In genomic region chr10:50739618-50740350, GRCh38 we compare ENCODE assay signal across 8 cellular contexts. TPM values are rescaled to one million over a fixed set of nuclear protein-coding genes. Genes with fewer than 3 reads are reported as not detected.
A peak's percentile ranks its signal among the peaks of the same experiment; 100 is the strongest.
DNase-seq lines count a peak whose midpoint lies in the region; ATAC-seq and TF ChIP-seq lines count a peak whose summit lies in the region.

TSS of gene ASAH2B (plus strand) at chr10:50739936. CDS start at chr10:50745131, 5,195 bp downstream.

- no peak for TF ChIP-seq CTCF in Caco-2 (IDR thresholded peaks at IDR 0.05; ENCODE audit: insufficient read depth in 1 of 2, low read depth in 1 of 2, low read length in 1 of 2, severe bottlenecking in 1 of 2, unreplicated experiment in 1 of 2)
- TF ChIP-seq CTCF in RWPE1 (conservative IDR thresholded peaks at IDR 0.05; ENCODE audit: low read depth): no peak
- no peak for TF ChIP-seq CTCF in foreskin keratinocyte (conservative IDR thresholded peaks at IDR 0.05)
- TF ChIP-seq CTCF in neural progenitor cell (IDR thresholded peaks at IDR 0.05): no peak

- CTCF ChIA-PET in Caco-2 (lab: Charles Lee) (interaction anchor here (1.1 kb wide), 1 partner anchor 80 kb away, joined by 4 read pairs; no protein-coding TSS in a partner anchor), RWPE1 (lab: Yijun Ruan, JAX) (interaction anchor here (0.6 kb wide), 1 partner anchor 1749 kb away, joined by 3 read pairs; no protein-coding TSS in a partner anchor)

- no peaks in the 10 kb centered on the region for H3K27me3 ChIP-seq in Caco-2 (replicated peaks; ENCODE audit: control insufficient read depth, insufficient read depth, low read length)
- peaks cover 9% of the 10 kb centered on the region for H3K27me3 ChIP-seq in foreskin keratinocyte
- peaks cover 29% of the 10 kb centered on the region for H3K27me3 ChIP-seq in neural progenitor cell

- H3K27me3 Mint-ChIP-seq in Caco-2 (ENCODE audit: insufficient read depth, unreplicated experiment): peaks cover 6% of the 10 kb centered on the region
- no peaks in the 10 kb centered on the region for H3K27me3 Mint-ChIP-seq in neural progenitor cell (ENCODE audit: insufficient read depth, low read depth)
- no peaks in the 10 kb centered on the region for H3K27me3 Mint-ChIP-seq in stimulated activated naive CD8-positive, alpha-beta T cell treated with anti-CD3 and anti-CD28 coated beads, Interleukin-15, amount 100 ng/mL, for 72 hours

- peak within 1 kb of the TSS; percentile 74 for H3K4me2 ChIP-seq in neural progenitor cell

- H3K36me3 ChIP-seq in Caco-2 (ENCODE audit: control insufficient read depth, insufficient read depth, low read length) (no peaks in the 10 kb centered on the region), neural progenitor cell (no peaks in the 10 kb centered on the region)

- H3K27ac Mint-ChIP-seq in Caco-2 (ENCODE audit: unreplicated experiment): peak within 1 kb of the TSS; percentile 97
- peak within 1 kb of the TSS; percentile 94 for H3K27ac Mint-ChIP-seq in neural progenitor cell
- peak within 1 kb of the TSS; percentile 98 to 99 for H3K27ac Mint-ChIP-seq in stimulated activated naive CD8-positive, alpha-beta T cell treated with anti-CD3 and anti-CD28 coated beads, Interleukin-15, amount 100 ng/mL, for 72 hours

- peaks cover 12% of the 10 kb centered on the region for H3K79me2 ChIP-seq in neural progenitor cell (ENCODE audit: low read depth)

- no peaks in the 10 kb centered on the region for H3K9me3 Mint-ChIP-seq in Caco-2 (ENCODE audit: unreplicated experiment)
- no peaks in the 10 kb centered on the region for H3K9me3 Mint-ChIP-seq in neural progenitor cell
- no peaks in the 10 kb centered on the region for H3K9me3 Mint-ChIP-seq in stimulated activated naive CD8-positive, alpha-beta T cell treated with anti-CD3 and anti-CD28 coated beads, Interleukin-15, amount 100 ng/mL, for 72 hours

- H2AFZ ChIP-seq in neural progenitor cell (replicated peaks): peak within 1 kb of the TSS; percentile 98

- H3K4me3 ChIP-seq in Caco-2 (ENCODE audit: low read depth, low read length): peak within 1 kb of the TSS; percentile 88
- peak within 1 kb of the TSS; percentile 96 for H3K4me3 ChIP-seq in neural progenitor cell

- TSS peak; percentile 82 for BruUV-seq in Caco-2 (replicated peaks; lab: Mats Ljungman, UMichigan)

- H3K9me3 ChIP-seq in Caco-2 (no peaks in the 10 kb centered on the region), neural progenitor cell (ENCODE audit: low read depth) (no peaks in the 10 kb centered on the region)

- H3K4me1 ChIP-seq in Caco-2: 0 out of 2 replicates have a peak, but pooled peaks cover 6% of the 10 kb centered on the region
- peaks cover 5% of the 10 kb centered on the region for H3K4me1 ChIP-seq in foreskin keratinocyte
- H3K4me1 ChIP-seq in neural progenitor cell: peaks cover 8% of the 10 kb centered on the region

- H3K4me1 Mint-ChIP-seq in Caco-2 (ENCODE audit: low read depth, unreplicated experiment): peaks cover 7% of the 10 kb centered on the region
- H3K4me1 Mint-ChIP-seq in neural progenitor cell: peaks cover 12% of the 10 kb centered on the region
- peaks cover 26% of the 10 kb centered on the region for H3K4me1 Mint-ChIP-seq in stimulated activated naive CD8-positive, alpha-beta T cell treated with anti-CD3 and anti-CD28 coated beads, Interleukin-15, amount 100 ng/mL, for 72 hours

- peak within 1 kb of the TSS; percentile 84 for H3K27ac ChIP-seq in RWPE1
- peak within 1 kb of the TSS; percentile 58 for H3K27ac ChIP-seq in foreskin keratinocyte
- peak within 1 kb of the TSS; percentile 47 for H3K27ac ChIP-seq in neural progenitor cell

- no peaks in the 10 kb centered on the region for H4K20me1 ChIP-seq in neural progenitor cell (ENCODE audit: low read depth)

- H3K4me3 Mint-ChIP-seq in Caco-2 (ENCODE audit: unreplicated experiment): peak within 1 kb of the TSS; percentile 95
- peak within 1 kb of the TSS; percentile 96 for H3K4me3 Mint-ChIP-seq in neural progenitor cell
- peak within 1 kb of the TSS; percentile 98 to 99 for H3K4me3 Mint-ChIP-seq in stimulated activated naive CD8-positive, alpha-beta T cell treated with anti-CD3 and anti-CD28 coated beads, Interleukin-15, amount 100 ng/mL, for 72 hours

- intact Hi-C loops in Caco-2 (cut with micrococcal nuclease; ENCODE audit: unreplicated experiment): no loop called here

- peaks cover 9% of the 10 kb centered on the region for H3K36me3 Mint-ChIP-seq in Caco-2 (ENCODE audit: insufficient read depth, unreplicated experiment)
- H3K36me3 Mint-ChIP-seq in neural progenitor cell: no peaks in the 10 kb centered on the region

- peak within 1 kb of the TSS; percentile 52 for H3K9ac ChIP-seq in neural progenitor cell

- peak; percentile 68 for ATAC-seq in GM21367 (IDR thresholded peaks at IDR 0.05; ENCODE audit: unreplicated experiment)
- ATAC-seq in foreskin keratinocyte: peak; percentile 83
- peak; percentile 86 for ATAC-seq in stimulated activated naive CD8-positive, alpha-beta T cell treated with anti-CD3 and anti-CD28 coated beads, Interleukin-15, amount 100 ng/mL, for 72 hours

- DNase-seq in Caco-2 (peak; percentile 86 to 87), HT-29 (ENCODE audit: low spot score) (peak; percentile 86), RWPE1 (ENCODE audit: low spot score) (peak; percentile 53), activated gamma-delta T cell treated with Interleukin-2 at 50 U/mL for 16 hours (peak; percentile 70), foreskin keratinocyte (peak; percentile 73 to 84), neural progenitor cell (ENCODE audit: low spot score) (peak; percentile 82)
- DNase-seq in stimulated activated naive CD8-positive, alpha-beta T cell treated with anti-CD3 and anti-CD28 coated beads, Interleukin-15, amount 100 ng/mL, for 72 hours: peak; percentile 76 to 83

- POLR2A ChIA-PET in Caco-2 (lab: Charles Lee) (no interaction called here), RWPE1 (lab: Yijun Ruan, JAX; ENCODE audit: low non-redundant PET) (no interaction called here)

- H3F3A ChIP-seq in neural progenitor cell (ENCODE audit: low read depth): no peaks in the 10 kb centered on the region

RNA-seq across cellular contexts. Expression of gene ASAH2B, which starts in this region (rescaled TPM):
- total RNA-seq in Caco-2 (2022): 8.8 and 9.4 TPM in 2 replicates
- 3.7 and 9.3 TPM in 2 replicates for total RNA-seq in HT-29 (2014; rRNA removed; shearing (Covaris generic))
- total RNA-seq in foreskin keratinocyte: 4.1 and 5.5 TPM in 2 replicates
- polyA plus RNA-seq in foreskin keratinocyte: 2.7 and 3.6 TPM in 2 replicates
- total RNA-seq in neural progenitor cell (ENCODE audit: low replicate concordance): 12.2 and 18.8 TPM in 2 replicates

Comparison
In these comparisons a context has a peak if more than half of its experiments do, and no peak if none do; other contexts are left out.
1. Peak in every context shown above with its lines: DNase-seq, ATAC-seq, H3K4me3 ChIP-seq and H3K27ac ChIP-seq.